In genomic region chr20:36093025-36093803, GRCh38 we compare ENCODE assay signal across 8 cellular contexts.
DNase-seq lines count a peak whose midpoint lies in the region; ATAC-seq and TF ChIP-seq lines count a peak whose summit lies in the region.

No MANE protein-coding gene starts in this region.

- no peak for TF ChIP-seq EP300 in transverse colon (IDR thresholded peaks at IDR 0.05; ENCODE audit: low read depth)

- TF ChIP-seq POLR2A in erythroblast (IDR thresholded peaks at IDR 0.05; ENCODE audit: low read length) (no peak), transverse colon (IDR thresholded peaks at IDR 0.05) (peak; percentile 53)

- peaks cover 13% of the 10 kb centered on the region for H3K36me3 Mint-ChIP-seq in Caco-2 (ENCODE audit: insufficient read depth, unreplicated experiment)
- H3K36me3 Mint-ChIP-seq in naive thymus-derived CD8-positive, alpha-beta T cell = peaks cover 0 to 4% (median 0%) of the 10 kb centered on the region in 3 donors

- POLR2A ChIA-PET in Caco-2 (lab: Charles Lee) = interaction anchor here (0.6 to 1.5 kb wide), 8 partner anchors 8 to 394 kb away, joined by 3 to 7 read pairs (median 4); partner anchors contain the start of genes NFS1, RBM39 and ROMO1
- POLR2A ChIA-PET in naive thymus-derived CD8-positive, alpha-beta T cell (lab: Charles Lee) = no interaction called here

- 1% methylated on average over 65 of the region's 78 CpGs; no CpG with 5 or more reads in 1 of the 2 donors for WGBS in transverse colon (ENCODE audit: low coverage in 1 of 2), 2 donors

- H3K27ac ChIP-seq in transverse colon = peak overlapping the region; percentile 82 to 89 (median 88)

- TF ChIP-seq CTCF in Caco-2 (IDR thresholded peaks at IDR 0.05; ENCODE audit: insufficient read depth in 1 of 2, low read depth in 1 of 2, low read length in 1 of 2, severe bottlenecking in 1 of 2, unreplicated experiment in 1 of 2) (no peak), transverse colon (IDR thresholded peaks at IDR 0.05) (no peak)

- peaks cover 43% of the 10 kb centered on the region for H3K4me1 Mint-ChIP-seq in Caco-2 (ENCODE audit: low read depth, unreplicated experiment)
- peaks cover 15 to 25% (median 19%) of the 10 kb centered on the region in 4 donors for H3K4me1 Mint-ChIP-seq in naive thymus-derived CD8-positive, alpha-beta T cell

- H3K4me1 ChIP-seq in Caco-2 = peaks cover 60% of the 10 kb centered on the region
- H3K4me1 ChIP-seq in transverse colon = peaks cover 7 to 61% (median 48%) of the 10 kb centered on the region in 4 donors

- in situ Hi-C loops in transverse colon (cut with MboI; ENCODE audit: low pct_ligation_motif_present in 1 of 4, low pct_unique_long_range_greater_than_20kb in 1 of 4, low sequenced_read_pairs in 3 of 4) = no loop called here

- H3K27me3 ChIP-seq in Caco-2 (replicated peaks; ENCODE audit: control insufficient read depth, insufficient read depth, low read length) (no peaks in the 10 kb centered on the region), transverse colon (peaks cover 22% of the 10 kb centered on the region)

- H3K9me3 Mint-ChIP-seq in Caco-2 (ENCODE audit: unreplicated experiment) = no peaks in the 10 kb centered on the region
- H3K9me3 Mint-ChIP-seq in naive thymus-derived CD8-positive, alpha-beta T cell = no peaks in the 10 kb centered on the region

- H3K36me3 ChIP-seq in Caco-2 (ENCODE audit: control insufficient read depth, insufficient read depth, low read length) = no peaks in the 10 kb centered on the region
- no peaks in the 10 kb centered on the region for H3K36me3 ChIP-seq in transverse colon

- no peaks in the 10 kb centered on the region for H3K27me3 Mint-ChIP-seq in Caco-2 (ENCODE audit: insufficient read depth, unreplicated experiment)
- H3K27me3 Mint-ChIP-seq in naive thymus-derived CD8-positive, alpha-beta T cell = peaks cover 20 to 48% (median 35%) of the 10 kb centered on the region in 5 donors

- peak overlapping the region; percentile 82 for H3K27ac Mint-ChIP-seq in Caco-2 (ENCODE audit: unreplicated experiment)
- peak overlapping the region in 9 of 10 donors; percentile 2 to 90 (median 63) for H3K27ac Mint-ChIP-seq in naive thymus-derived CD8-positive, alpha-beta T cell

- intact Hi-C loops in Caco-2 (cut with micrococcal nuclease; ENCODE audit: unreplicated experiment) = loop anchor here (1.0 to 5.0 kb wide), 4 partner anchors 29 to 141 kb away; partner anchors contain the start of gene SCAND1
- intact Hi-C loops in transverse colon (cut with DNase I; ENCODE audit: low total_unique reads) = no loop called here

- H3K4me3 ChIP-seq in Caco-2 (ENCODE audit: low read depth, low read length) (peak overlapping the region; percentile 86), transverse colon (peak overlapping the region; percentile 38 to 79 (median 66))

- no TSS peak for BruUV-seq in Caco-2 (replicated peaks; lab: Mats Ljungman, UMichigan)

- DNase-seq in Caco-2 (peak; percentile 77 to 83), NCI-H1105 treated with DMSO at 0.1 percent for 48 hours (lab: John Stamatoyannopoulos, UW) (peak; percentile 43), erythroblast (lab: John Stamatoyannopoulos, UW) (peak; percentile 19 to 35), transverse colon (peak; percentile 79), NCI-H510A treated with DMSO at 0.1 percent for 48 hours (lab: John Stamatoyannopoulos, UW) (no peak)
- DNase-seq in activated T-cell treated with anti-CD3 and anti-CD28 coated beads, Interleukin-2, amount 50 U/mL, for 1 hour = peak; percentile 37
- DNase-seq in naive thymus-derived CD8-positive, alpha-beta T cell = peak in 9 of 10 donors; percentile 7 to 75 (median 41)

- peak; percentile 60 to 68 for ATAC-seq in naive thymus-derived CD8-positive, alpha-beta T cell
- ATAC-seq in HG03342 (IDR thresholded peaks at IDR 0.05; ENCODE audit: unreplicated experiment) = no peak

- peak overlapping the region; percentile 93 for H3K4me3 Mint-ChIP-seq in Caco-2 (ENCODE audit: unreplicated experiment)
- peak overlapping the region; percentile 73 to 97 (median 91) for H3K4me3 Mint-ChIP-seq in naive thymus-derived CD8-positive, alpha-beta T cell

- no peaks in the 10 kb centered on the region for H3K9me3 ChIP-seq in Caco-2
- no peaks in the 10 kb centered on the region for H3K9me3 ChIP-seq in transverse colon

- CTCF ChIA-PET in Caco-2 (lab: Charles Lee) = interaction anchor here (0.6 to 3.7 kb wide), 12 partner anchors 13 to 140 kb away, joined by 3 to 36 read pairs (median 4); no protein-coding TSS in a partner anchor
